25 cellular contexts compared by ENCODE assay signal in genomic region chr13:83618966-83619365, GRCh38.
DNase-seq lines count a peak whose midpoint lies in the region; ATAC-seq and TF ChIP-seq lines count a peak whose summit lies in the region.
"Had no signal": no experiment of that assay in that cellular context is flagged by ENCODE, and none has a peak within 500 bp of the region (broad histone marks: within the 10 kb centered on the region; RNA-seq: fewer than 3 reads in every experiment).

No MANE protein-coding gene starts in this region.

- in situ Hi-C loops in G401 (cut with HindIII; ENCODE audit: low sequenced_read_pairs): no loop called here

- ATAC-seq in RWPE2 (ENCODE audit: low read depth) (peak; percentile 85), GM19324 (IDR thresholded peaks at IDR 0.05; ENCODE audit: low FRiP score, unreplicated experiment) (no peak)
- ATAC-seq: activated CD8-positive, alpha-beta memory T cell treated with anti-CD3 and anti-CD28 coated beads, Interleukin-2, amount 10 ng/mL, durations not matched to agents 7 days and 5 days; left colon had no signal

- TF ChIP-seq CTCF in RWPE2 (IDR thresholded peaks at IDR 0.05; ENCODE audit: poor library complexity, severe bottlenecking): no peak

- H3K4me3 ChIP-seq in MG63 (no peak overlapping the region), RWPE2 (ENCODE audit: severe bottlenecking) (no peak overlapping the region)
- H3K4me3 ChIP-seq: prostate gland, smooth muscle cell had no signal

- DNase-seq in EH (ENCODE audit: low read depth) (peak; percentile 56), MG63 (peak; percentile 26), RWPE2 (ENCODE audit: low spot score) (no peak), fibroblast of peridontal ligament (ENCODE audit: extremely low read depth) (peak; percentile 16), retina (no peak), G401 (ENCODE audit: low spot score) (no peak)
- no peak for DNase-seq in activated CD8-positive, alpha-beta memory T cell treated with anti-CD3 and anti-CD28 coated beads, Interleukin-2, amount 50 U/mL, for 4 hours
- DNase-seq: activated CD4-positive, CD25-positive, alpha-beta regulatory T cell treated with anti-CD3 and anti-CD28 coated beads, Interleukin-2, amount 50 U/mL, for 72 hours; activated CD8-positive, alpha-beta memory T cell treated with anti-CD3 and anti-CD28 coated beads, Interleukin-2, amount 10 ng/mL, durations not matched to agents 7 days and 5 days; activated gamma-delta T cell; amygdala; BE2C; endodermal cell; Karpas-422; left colon; midbrain; NCI-H2029 treated with DMSO at 0.1 percent for 48 hours; NCI-H526 treated with DMSO at 0.1 percent for 48 hours; SK-N-SH; stimulated activated CD8-positive, alpha-beta memory T cell treated with anti-CD3 and anti-CD28 coated beads, Interleukin-4, amount 100 ng/mL, for 48 hours; substantia nigra; T-helper 9 cell had no signal

- peaks cover 35% of the 10 kb centered on the region for H3K4me1 ChIP-seq in RWPE2 (ENCODE audit: insufficient read depth, poor library complexity, severe bottlenecking)
- H3K4me1 ChIP-seq: BE2C, prostate gland had no signal

- H3K27me3 ChIP-seq in MG63 (no peaks in the 10 kb centered on the region), RWPE2 (ENCODE audit: insufficient read depth, poor library complexity, severe bottlenecking) (no peaks in the 10 kb centered on the region)
- H3K27me3 ChIP-seq: BE2C had no signal

- H3K9me3 ChIP-seq in MG63 (peaks cover 10% of the 10 kb centered on the region; the same call in 1 of the 2 replicates), RWPE2 (ENCODE audit: severe bottlenecking) (peaks cover 2% of the 10 kb centered on the region)
- H3K9me3 ChIP-seq: BE2C, prostate gland, SK-N-SH had no signal

- H3K36me3 ChIP-seq in MG63: no peaks in the 10 kb centered on the region
- no peaks in the 10 kb centered on the region for H3K36me3 ChIP-seq in RWPE2 (ENCODE audit: low read depth)
- H3K36me3 ChIP-seq: BE2C, prostate gland had no signal

- peak overlapping the region; percentile 23 for H3K27ac ChIP-seq in RWPE2 (ENCODE audit: poor library complexity, severe bottlenecking)
- H3K27ac ChIP-seq: prostate gland had no signal

Comparison
In these comparisons a context has a peak if more than half of its experiments do, and no peak if none do; other contexts are left out.
1. DNase-seq: peak in EH (single experiment), MG63 (single experiment) and fibroblast of peridontal ligament (single experiment); none in RWPE2 (single experiment), activated CD8-positive, alpha-beta memory T cell treated with anti-CD3 and anti-CD28 coated beads, Interleukin-2, amount 50 U/mL, for 4 hours (single experiment), retina (single experiment) and G401 (single experiment).